ENCODE assay signal across 1 cellular context in genomic region chr6:168200571-168201134, GRCh38.
A peak's percentile ranks its signal among the peaks of the same experiment; 100 is the strongest.
TF ChIP-seq lines count a peak whose summit lies in the region.

No MANE protein-coding gene starts in this region.

TF ChIP-seq in liver, 16 proteins besides CTCF, POLR2A, EP300 and RAD21 (continued from another document):
- peak; percentile 86 for TF ChIP-seq REST (IDR thresholded peaks at IDR 0.05)
- peak; percentile 83 for TF ChIP-seq FOXA2 (IDR thresholded peaks at IDR 0.05)
- TF ChIP-seq EGR1 (IDR thresholded peaks at IDR 0.05; ENCODE audit: low read depth in 2 of 2), result peak; percentile 37 to 88
- no peak for TF ChIP-seq TAF1 (conservative IDR thresholded peaks at IDR 0.05)
- TF ChIP-seq HNF4A (conservative IDR thresholded peaks at IDR 0.05), result peak; percentile 99 to 100
- TF ChIP-seq HNF4G (IDR thresholded peaks at IDR 0.05), result peak; percentile 98
TF ChIP-seq in liver: peak in this region for 15.
